ENCODE assay signal across 15 cellular contexts in genomic region chr10:80444124-80444523, GRCh38. TPM values are rescaled to one million over a fixed set of nuclear protein-coding genes. Genes with fewer than 3 reads are reported as not detected.
DNase-seq lines count a peak whose midpoint lies in the region; ATAC-seq, FAIRE-seq and TF ChIP-seq lines count a peak whose summit lies in the region.
"Had no signal": no experiment of that assay in that cellular context is flagged by ENCODE, and none has a peak within 500 bp of the region (broad histone marks: within the 10 kb centered on the region; RNA-seq: fewer than 3 reads in every experiment).

No MANE protein-coding gene starts in this region.

- no peak for TF ChIP-seq EP300 in GM12878 (IDR thresholded peaks at IDR 0.05; ENCODE audit: borderline replicate concordance in 1 of 2, control insufficient read depth in 1 of 2, low read depth in 2 of 2, low read length in 2 of 2)

- FAIRE-seq in GM12878 (lab: Jason Lieb, UNC) = no peak

- H2AFZ ChIP-seq in GM12878 (ENCODE audit: control insufficient read depth, low read depth, low read length) = no peak overlapping the region

- no peaks in the 10 kb centered on the region for H4K20me1 ChIP-seq in GM12878 (ENCODE audit: control insufficient read depth, insufficient read depth)

- DNase-seq in NCI-H82 (lab: John Stamatoyannopoulos, UW) (peak; percentile 59), NCI-H82 treated with DMSO at 0.1 percent for 48 hours (lab: John Stamatoyannopoulos, UW; ENCODE audit: unreplicated experiment) (no peak), NT2/D1 (ENCODE audit: low read depth, low spot score) (no peak), GM12878 (ENCODE audit: low read depth, low spot score) (no peak), osteocyte (ENCODE audit: extremely low spot score, unreplicated experiment) (no peak), GM13977 (ENCODE audit: low spot score) (no peak), immature natural killer cell (no peak)
- DNase-seq: 8988T, DMS79, NCI-H748 treated with DMSO at 0.1 percent for 48 hours had no signal

- RAD21 ChIA-PET in GM12878 (lab: Charles Lee; ENCODE audit: unreplicated experiment) = interaction anchor here (0.6 to 12.4 kb wide), 19 partner anchors 9 to 575 kb away, joined by 3 to 432 read pairs (median 7); partner anchors contain the start of gene PRXL2A

- POLR2A ChIA-PET in GM12878 (lab: Charles Lee) = interaction anchor here (1.1 to 2.3 kb wide), 4 partner anchors 19 to 155 kb away, joined by 4 to 11 read pairs (median 6); no protein-coding TSS in a partner anchor

- no peak overlapping the region for H3K27ac ChIP-seq in GM12878 (ENCODE audit: control insufficient read depth, insufficient read depth)
- H3K27ac ChIP-seq: epithelial cell of prostate, right atrium auricular region had no signal

- H3K4me2 ChIP-seq in GM12878 (ENCODE audit: control insufficient read depth, insufficient read depth) = no peak overlapping the region

- H3K36me3 Mint-ChIP-seq in osteocyte (ENCODE audit: unreplicated experiment) = no peaks in the 10 kb centered on the region
- no peaks in the 10 kb centered on the region for H3K36me3 Mint-ChIP-seq in immature natural killer cell
- H3K36me3 Mint-ChIP-seq: mesothelial cell of epicardium had no signal

- H3K79me2 ChIP-seq in GM12878 (ENCODE audit: control insufficient read depth, insufficient read depth, low read length) = no peaks in the 10 kb centered on the region

- H3K4me3 ChIP-seq in NT2/D1 (ENCODE audit: insufficient read length, low read depth) (no peak overlapping the region), GM12878 (no peak overlapping the region)
- H3K4me3 ChIP-seq: right atrium auricular region, thyroid gland had no signal

- H3K36me3 ChIP-seq in NT2/D1 (ENCODE audit: insufficient read depth, insufficient read length, low read length) (no peaks in the 10 kb centered on the region), GM12878 (ENCODE audit: control insufficient read depth in 2 of 2, insufficient read depth in 2 of 2, low read length in 1 of 2) (no peaks in the 10 kb centered on the region)
- H3K36me3 ChIP-seq: right atrium auricular region, thyroid gland had no signal

- in situ Hi-C loops in GM12878 (cut with MboI) = loop anchor here (10.0 kb wide), 2 partner anchors 151 to 481 kb away; no protein-coding TSS in a partner anchor
- in situ Hi-C loops in GM13977 (cut with MboI; ENCODE audit: low pct_unique_long_range_greater_than_20kb, low sequenced_read_pairs, unreplicated experiment) = no loop called here

- no peak for TF ChIP-seq RAD21 in GM12878 (IDR thresholded peaks at IDR 0.05; ENCODE audit: insufficient read depth, low read depth, low read length)

- SMC1A ChIA-PET in GM12878 (lab: Charles Lee; ENCODE audit: uncharacterized antibody, unreplicated experiment) = interaction anchor here (0.7 to 36.0 kb wide), 37 partner anchors 8 to 736 kb away, joined by 3 to 1038 read pairs (median 5); partner anchors contain the start of genes PRXL2A and SH2D4B

- H3K27ac Mint-ChIP-seq in osteocyte (ENCODE audit: unreplicated experiment) (peak overlapping the region; percentile 17), immature natural killer cell (peak overlapping the region in 3 of 6 donors; percentile 23 to 86 (median 56))

- intact Hi-C loops in GM12878 (cut with micrococcal nuclease; ENCODE audit: unreplicated experiment) = loop anchor here (1.0 to 2.0 kb wide), 6 partner anchors 61 to 481 kb away; no protein-coding TSS in a partner anchor

- H3K4me1 ChIP-seq in NT2/D1 (ENCODE audit: insufficient read depth, insufficient read length) (peaks cover 12% of the 10 kb centered on the region), GM12878 (ENCODE audit: control insufficient read depth, insufficient read depth, low read length) (peaks cover 10% of the 10 kb centered on the region)

- peak; percentile 24; the same call in 2 of the 3 replicates for ATAC-seq in GM12878
- no peak for ATAC-seq in HG03469 (IDR thresholded peaks at IDR 0.05; ENCODE audit: unreplicated experiment)

- no peaks in the 10 kb centered on the region for H3K9me3 Mint-ChIP-seq in osteocyte (ENCODE audit: unreplicated experiment)
- H3K9me3 Mint-ChIP-seq in immature natural killer cell = no peaks in the 10 kb centered on the region
- H3K9me3 Mint-ChIP-seq: mesothelial cell of epicardium had no signal

- H3K27me3 ChIP-seq in NT2/D1 (ENCODE audit: insufficient read depth, insufficient read length) (peaks cover 4% of the 10 kb centered on the region), GM12878 (replicated peaks in 1 of 2; ENCODE audit: control insufficient read depth in 2 of 2, insufficient read depth in 2 of 2, low read length in 1 of 2) (no peaks in the 10 kb centered on the region; a peak in 1 of 4 replicates)
- H3K27me3 ChIP-seq: right atrium auricular region, thyroid gland had no signal

- H3K4me1 Mint-ChIP-seq in osteocyte (ENCODE audit: unreplicated experiment) (peaks cover 7% of the 10 kb centered on the region), immature natural killer cell (peaks cover 16 to 38% of the 10 kb centered on the region in 2 donors)

- no peaks in the 10 kb centered on the region for H3K9me3 ChIP-seq in NT2/D1 (ENCODE audit: insufficient read depth, low read length)
- H3K9me3 ChIP-seq in GM12878 (replicated peaks; ENCODE audit: control insufficient read depth, insufficient read depth, low read length) = no peaks in the 10 kb centered on the region
- H3K9me3 ChIP-seq: right atrium auricular region, thyroid gland had no signal

- 68% methylated on average over 2 of the region's 2 CpGs for WGBS in GM12878 (ENCODE audit: insufficient coverage, insufficient replicate concordance, low lambda C conversion rate, missing lambda C conversion rate)

- TF ChIP-seq CTCF in GM12878 (IDR thresholded peaks at IDR 0.05 in 2 of 3, conservative IDR thresholded peaks at IDR 0.05 in 1 of 3; ENCODE audit: control insufficient read depth in 2 of 3, extremely low read depth in 1 of 3, insufficient read depth in 1 of 3, low read depth in 3 of 3, low read length in 3 of 3) (no peak), osteocyte (IDR thresholded peaks at IDR 0.05) (no peak), GM13977 (IDR thresholded peaks at IDR 0.05; ENCODE audit: extremely low read depth, insufficient read depth, missing control alignments) (no peak)

- H3K27me3 Mint-ChIP-seq in osteocyte (ENCODE audit: unreplicated experiment) (peaks cover 27% of the 10 kb centered on the region), immature natural killer cell (ENCODE audit: low read depth in 3 of 3) (peaks cover 4 to 12% (median 10%) of the 10 kb centered on the region in 3 donors)

- H3K4me3 Mint-ChIP-seq in osteocyte (ENCODE audit: unreplicated experiment) (no peak overlapping the region), immature natural killer cell (no peak overlapping the region)
- H3K4me3 Mint-ChIP-seq: mesothelial cell of epicardium had no signal

- CTCF ChIA-PET in GM12878 (lab: Yijun Ruan, JAX) = interaction anchor here (0.6 to 21.3 kb wide), 53 partner anchors 8 to 738 kb away, joined by 3 to 852 read pairs (median 7); partner anchors contain the start of gene TSPAN14

- TF ChIP-seq POLR2A in GM12878 (IDR thresholded peaks at IDR 0.05; ENCODE audit: low read depth, low read length) = no peak

- BruUV-seq in GM12878 (replicated peaks; lab: Mats Ljungman, UMichigan) = no TSS peak

- H3K9ac ChIP-seq in NT2/D1 (ENCODE audit: insufficient read length, low read depth) = peak overlapping the region; percentile 8
- no peak overlapping the region for H3K9ac ChIP-seq in GM12878 (ENCODE audit: control insufficient read depth, insufficient read depth, low read length)

TF ChIP-seq in GM12878, 131 proteins besides CTCF, POLR2A, EP300 and RAD21:
- peak; percentile 13; the same call in 1 of the 2 replicates for TF ChIP-seq PAX5 (IDR thresholded peaks at IDR 0.05; ENCODE audit: borderline replicate concordance, low read depth, low read length)
- TF ChIP-seq MYB (IDR thresholded peaks at IDR 0.05; ENCODE audit: borderline replicate concordance, low read depth, low read length) = no peak
TF ChIP-seq in GM12878: peak in this region for 1.

RNA-seq across cellular contexts. Expression of gene TSPAN14, which starts 10.0 kb away (rescaled TPM):
- 100 and 110 TPM in 2 replicates for total RNA-seq in GM12878 (2013; cell fraction: nucleolus; rRNA removed)
- 12.5 and 13.3 TPM in 2 replicates for total RNA-seq in GM12878 (2014; rRNA removed)
- 8.0 and 8.1 TPM in 2 replicates for total RNA-seq in GM12878 (2014; rRNA removed; fragmentation: Illumina TruSeq; extraction: Trizol)
- total RNA-seq in GM12878 (2021) = 30.0 and 31.7 TPM in 2 replicates
- polyA plus RNA-seq in GM12878 (2011; ENCODE audit: low read depth) = 7.3 TPM
- polyA plus RNA-seq in GM12878 (2011; rRNA removed) = 18.8 and 27.8 TPM in 2 replicates
- polyA plus RNA-seq in GM12878 (2011; cell fraction: cytosol; rRNA removed) = 31.9 and 34.2 TPM in 2 replicates
- 45.1 and 52.6 TPM in 2 replicates for polyA plus RNA-seq in GM12878 (2011; cell fraction: nucleus; rRNA removed)
- 11.9 and 19.2 TPM in 2 replicates for polyA plus RNA-seq in GM12878 (2012)
- polyA plus RNA-seq in GM12878 (2014; fragmentation: Illumina TruSeq; extraction: Trizol) = 8.6 and 16.9 TPM in 2 replicates
- polyA plus RNA-seq in GM12878 (2014; fragmentation: Nextera tagmentation; extraction: Ambion mirVana) = 1 to 10 TPM; 2.5 to 2.6 TPM
- 21.1 and 23.3 TPM in 2 replicates for polyA plus RNA-seq in GM12878 (2014; rRNA removed)
- 10 to 100 TPM; 19.0 to 22.0 TPM for polyA plus RNA-seq in GM12878 (2016; fragmentation: Nextera tagmentation; extraction: Ambion mirVana)
- 21.3 and 31.5 TPM in 2 replicates for polyA minus RNA-seq in GM12878 (2011; rRNA and poly(A)+ RNA removed)
- 8.9 and 10.2 TPM in 2 replicates for polyA minus RNA-seq in GM12878 (2011; cell fraction: cytosol; rRNA and poly(A)+ RNA removed)
- polyA minus RNA-seq in GM12878 (2011; cell fraction: nucleus; rRNA and poly(A)+ RNA removed) = 17.2 and 26.6 TPM in 2 replicates
- total RNA-seq in osteocyte = 50.7 and 51.4 TPM in 2 replicates
- 100 to 1,000 TPM; 141 to 363 (median 226) TPM for polyA plus RNA-seq in immature natural killer cell

RNA-seq across cellular contexts. Expression of gene PRXL2A, which starts 35.8 kb away (rescaled TPM):
- 4.0 and 4.3 TPM in 2 replicates for total RNA-seq in GM12878 (2013; cell fraction: nucleolus; rRNA removed)
- 6.9 and 11.1 TPM in 2 replicates for total RNA-seq in GM12878 (2014; rRNA removed)
- total RNA-seq in GM12878 (2014; rRNA removed; fragmentation: Illumina TruSeq; extraction: Trizol) = 14.7 and 15.6 TPM in 2 replicates
- 11.0 and 11.4 TPM in 2 replicates for total RNA-seq in GM12878 (2021)
- polyA plus RNA-seq in GM12878 (2011; ENCODE audit: low read depth) = 12.7 TPM
- polyA plus RNA-seq in GM12878 (2011; rRNA removed) = 2.8 and 3.4 TPM in 2 replicates
- 1.3 and 1.6 TPM in 2 replicates for polyA plus RNA-seq in GM12878 (2011; cell fraction: cytosol; rRNA removed)
- polyA plus RNA-seq in GM12878 (2011; cell fraction: nucleus; rRNA removed) = 0.45 and 0.51 TPM in 2 replicates
- 17.3 and 17.8 TPM in 2 replicates for polyA plus RNA-seq in GM12878 (2012)
- 15.6 and 17.8 TPM in 2 replicates for polyA plus RNA-seq in GM12878 (2014; fragmentation: Illumina TruSeq; extraction: Trizol)
- 10 to 100 TPM in 1 of 2 experiments, 1 to 10 TPM in 1; 5.1 to 10.0 TPM for polyA plus RNA-seq in GM12878 (2014; fragmentation: Nextera tagmentation; extraction: Ambion mirVana)
- 10.0 and 12.6 TPM in 2 replicates for polyA plus RNA-seq in GM12878 (2014; rRNA removed)
- 10 to 100 TPM; 10.9 to 13.7 TPM for polyA plus RNA-seq in GM12878 (2016; fragmentation: Nextera tagmentation; extraction: Ambion mirVana)
- 0.73 and 1.1 TPM in 2 replicates for polyA minus RNA-seq in GM12878 (2011; rRNA and poly(A)+ RNA removed)
- not detected in 2 replicates for polyA minus RNA-seq in GM12878 (2011; cell fraction: cytosol; rRNA and poly(A)+ RNA removed)
- 0.24 and 0.38 TPM in 2 replicates for polyA minus RNA-seq in GM12878 (2011; cell fraction: nucleus; rRNA and poly(A)+ RNA removed)
- total RNA-seq in osteocyte = 56.8 and 59.2 TPM in 2 replicates
- 1 to 10 TPM; 3.9 to 6.3 (median 4.3) TPM for polyA plus RNA-seq in immature natural killer cell
